Comparison of ENCODE assay signal across 7 cellular contexts in genomic region chr18:5164903-5165302, GRCh38. TPM values are rescaled to one million over a fixed set of nuclear protein-coding genes. Genes with fewer than 3 reads are reported as not detected.
"Had no signal": no experiment of that assay in that cellular context is flagged by ENCODE, and none has a peak within 500 bp of the region (broad histone marks: within the 10 kb centered on the region; RNA-seq: fewer than 3 reads in every experiment).

No MANE protein-coding gene starts in this region.

- DNase-seq: IMR-90, KBM-7 had no signal

- H3K4me3 Mint-ChIP-seq: IgD-negative memory B cell had no signal

- ATAC-seq: HepG2, K562 had no signal

- H3K9me3 Mint-ChIP-seq: IgD-negative memory B cell had no signal

- H3K27ac Mint-ChIP-seq: IgD-negative memory B cell had no signal

RNA-seq across cellular contexts. Expression of gene AKAIN1, which starts 32.2 kb away (rescaled TPM):
- total RNA-seq: HepG2, HT-29, HT1080, IMR-90, K562 had no signal
